8 cellular contexts compared by ENCODE assay signal in genomic region chr5:91380491-91381133, GRCh38. TPM values are rescaled to one million over a fixed set of nuclear protein-coding genes. Genes with fewer than 3 reads are reported as not detected.
A peak's percentile ranks its signal among the peaks of the same experiment; 100 is the strongest.
DNase-seq lines count a peak whose midpoint lies in the region; ATAC-seq, FAIRE-seq and TF ChIP-seq lines count a peak whose summit lies in the region.

No MANE protein-coding gene starts in this region.

- ATAC-seq in GM21367 (IDR thresholded peaks at IDR 0.05; ENCODE audit: unreplicated experiment) = peak; percentile 45
- ATAC-seq in activated CD8-positive, alpha-beta memory T cell treated with anti-CD3 and anti-CD28 coated beads, Interleukin-2, amount 10 ng/mL, durations not matched to agents 7 days and 5 days = peak; percentile 62

- H2BK20ac ChIP-seq in H1 (ENCODE audit: low read length) = no peak overlapping the region

- H2AK5ac ChIP-seq in H1 (ENCODE audit: low read depth, low read length) = peak overlapping the region; percentile 98; the same call in 1 of the 2 replicates

- H3K4me1 ChIP-seq in H1 (replicated peaks in 1 of 4; ENCODE audit: control insufficient read depth in 3 of 4, insufficient read depth in 4 of 4, low read length in 3 of 4) = no peaks in the 10 kb centered on the region; a peak in 2 of 7 replicates

- CTCF ChIA-PET in activated CD8-positive, alpha-beta memory T cell treated with anti-CD3 and anti-CD28 coated beads, Interleukin-2, amount 10 ng/mL, durations not matched to agents 7 days and 5 days (lab: Charles Lee) = interaction anchor here (0.7 to 1.8 kb wide), 10 partner anchors 39 to 211 kb away, joined by 3 to 5 read pairs (median 3); no protein-coding TSS in a partner anchor
- CTCF ChIA-PET in H1 (lab: Charles Lee; ENCODE audit: partially characterized antibody) = interaction anchor here (0.6 to 1.8 kb wide), 7 partner anchors 15 to 161 kb away, joined by 3 to 5 read pairs (median 4); no protein-coding TSS in a partner anchor

- H3K9me3 Mint-ChIP-seq in activated CD8-positive, alpha-beta memory T cell treated with anti-CD3 and anti-CD28 coated beads, Interleukin-2, amount 10 ng/mL, durations not matched to agents 7 days and 5 days (ENCODE audit: low read depth) = no peaks in the 10 kb centered on the region

- H3K4ac ChIP-seq in H1 (replicated peaks; ENCODE audit: insufficient read length, low read depth, low read length) = peak overlapping the region; percentile 19

- peaks cover 0 to 15% of the 10 kb centered on the region in 2 experiments; a peak in 2 of 4 replicates for H3K79me2 ChIP-seq in H1 (ENCODE audit: control insufficient read depth in 1 of 2, insufficient read depth in 2 of 2, low read length in 2 of 2)

- H3K27ac ChIP-seq in H1 (ENCODE audit: low read depth, low read length) = peak overlapping the region; percentile 99

- peak overlapping the region; percentile 100 for H3K27ac Mint-ChIP-seq in activated CD8-positive, alpha-beta memory T cell treated with anti-CD3 and anti-CD28 coated beads, Interleukin-2, amount 10 ng/mL, durations not matched to agents 7 days and 5 days

- H3K36me3 ChIP-seq in H1 (ENCODE audit: control insufficient read depth in 2 of 4, insufficient read depth in 4 of 4, low read length in 3 of 4) = peaks cover 0 to 11% (median 0%) of the 10 kb centered on the region in 4 experiments; a peak in 1 of 8 replicates

- no peak overlapping the region for H2BK120ac ChIP-seq in H1 (replicated peaks; ENCODE audit: low read depth, low read length)

- 0 out of 3 replicates have a peak, but pooled peaks of 1 of the 2 experiments have one; percentile 27 for TF ChIP-seq EP300 in H1 (IDR thresholded peaks at IDR 0.05; ENCODE audit: borderline replicate concordance in 1 of 2, low read depth in 2 of 2, low read length in 2 of 2)

- H3K56ac ChIP-seq in H1 (replicated peaks; ENCODE audit: insufficient read length, low read depth, low read length) = peak overlapping the region; percentile 81

- peak; percentile 86 to 98 for TF ChIP-seq POLR2A in H1 (IDR thresholded peaks at IDR 0.05; ENCODE audit: control extremely low read depth in 1 of 2, low read depth in 2 of 2, low read length in 2 of 2)

- peak overlapping the region; percentile 100; the same call in 1 of the 2 replicates for H4K8ac ChIP-seq in H1 (ENCODE audit: extremely low read depth, insufficient read depth, low read length)

- H3K27me3 Mint-ChIP-seq in activated CD8-positive, alpha-beta memory T cell treated with anti-CD3 and anti-CD28 coated beads, Interleukin-2, amount 10 ng/mL, durations not matched to agents 7 days and 5 days = no peaks in the 10 kb centered on the region

- no peaks in the 10 kb centered on the region for H3K79me1 ChIP-seq in H1 (ENCODE audit: low read depth, low read length)

- peaks cover 16% of the 10 kb centered on the region for H3K23me2 ChIP-seq in H1 (ENCODE audit: low read depth, low read length)

- no peak overlapping the region for H4K91ac ChIP-seq in H1 (replicated peaks; ENCODE audit: insufficient read length, low read length)

- H3K23ac ChIP-seq in H1 (ENCODE audit: insufficient read length) = no peak overlapping the region

- H3K18ac ChIP-seq in H1 (ENCODE audit: extremely low read depth, low read length) = peak overlapping the region; percentile 81; the same call in 1 of the 2 replicates

- no peak overlapping the region for H2BK15ac ChIP-seq in H1 (ENCODE audit: low read length)

- peak overlapping the region; percentile 85 to 94 (median 90) for H3K4me3 ChIP-seq in H1 (ENCODE audit: extremely low read depth in 1 of 4, insufficient read depth in 2 of 4, low read depth in 3 of 4, low read length in 4 of 4)

- peak overlapping the region; percentile 63 for H4K5ac ChIP-seq in H1 (ENCODE audit: insufficient read length, low read depth, low read length)

- H3K9me3 ChIP-seq in H1 (ENCODE audit: insufficient read depth in 2 of 2, low read depth in 1 of 2, low read length in 1 of 2) = no peaks in the 10 kb centered on the region

- peak overlapping the region; percentile 88 for H3K4me3 Mint-ChIP-seq in activated CD8-positive, alpha-beta memory T cell treated with anti-CD3 and anti-CD28 coated beads, Interleukin-2, amount 10 ng/mL, durations not matched to agents 7 days and 5 days

- H3K9ac ChIP-seq in H1 (replicated peaks in 1 of 4; ENCODE audit: extremely low read depth in 1 of 4, low read depth in 3 of 4, low read length in 3 of 4) = peak overlapping the region; percentile 100

- H3K27me3 ChIP-seq in H1 (replicated peaks in 1 of 4; ENCODE audit: control insufficient read depth in 3 of 4, extremely low read depth in 1 of 4, insufficient read depth in 3 of 4, low read length in 3 of 4) = no peaks in the 10 kb centered on the region

- H2AFZ ChIP-seq in H1 (ENCODE audit: low read length) = no peak overlapping the region

- peak overlapping the region; percentile 79 to 94 for H3K4me2 ChIP-seq in H1 (ENCODE audit: insufficient read depth in 1 of 2, low read depth in 2 of 2, low read length in 2 of 2)

- no peak overlapping the region for H3K14ac ChIP-seq in H1 (ENCODE audit: insufficient read length)

- peaks cover 34% of the 10 kb centered on the region for H3K36me3 Mint-ChIP-seq in activated CD8-positive, alpha-beta memory T cell treated with anti-CD3 and anti-CD28 coated beads, Interleukin-2, amount 10 ng/mL, durations not matched to agents 7 days and 5 days

- no peak for TF ChIP-seq CTCF in H1 (IDR thresholded peaks at IDR 0.05; ENCODE audit: control extremely low read depth in 1 of 3, insufficient read depth in 1 of 3, low read depth in 1 of 3, low read length in 3 of 3)

- H2BK5ac ChIP-seq in H1 (ENCODE audit: low read depth, low read length) = peak overlapping the region; percentile 98

- no peaks in the 10 kb centered on the region for H4K20me1 ChIP-seq in H1 (replicated peaks in 1 of 2; ENCODE audit: control insufficient read depth in 1 of 2, insufficient read depth in 2 of 2, low read length in 2 of 2)

- peaks cover 33% of the 10 kb centered on the region for H3K4me1 Mint-ChIP-seq in activated CD8-positive, alpha-beta memory T cell treated with anti-CD3 and anti-CD28 coated beads, Interleukin-2, amount 10 ng/mL, durations not matched to agents 7 days and 5 days

- peak overlapping the region; percentile 97; the same call in 1 of the 2 replicates for H2BK12ac ChIP-seq in H1 (ENCODE audit: low read depth, low read length)

- DNase-seq in COLO668 (lab: John Stamatoyannopoulos, UW; ENCODE audit: unreplicated experiment) = peak; percentile 96
- peak; percentile 99 for DNase-seq in HT-29 (ENCODE audit: low spot score)
- DNase-seq in NK-92 treated with Interleukin-12 subunit alpha and Interleukin-12 subunit beta, amount 100 ng/mL, for 24 hours (lab: John Stamatoyannopoulos, UW) = peak; percentile 98
- DNase-seq in activated CD8-positive, alpha-beta memory T cell treated with anti-CD3 and anti-CD28 coated beads, Interleukin-2, amount 10 ng/mL, durations not matched to agents 7 days and 5 days = peak; percentile 99
- DNase-seq in H1 (ENCODE audit: low read depth in 1 of 2, low spot score in 2 of 2) = peak; percentile 79 to 97
- peak; percentile 99 for DNase-seq in mesenteric fat pad (ENCODE audit: low spot score)
- peak; percentile 96 for DNase-seq in stimulated activated CD8-positive, alpha-beta memory T cell treated with anti-CD3 and anti-CD28 coated beads, Interleukin-12 subunit alpha, Interleukin-12 subunit beta, amount 100 ng/mL, for 4 hours (ENCODE audit: low read depth)

- no peak for FAIRE-seq in H1 (lab: Jason Lieb, UNC)

- POLR2A ChIA-PET in H1 (lab: Charles Lee; ENCODE audit: partially characterized antibody) = interaction anchor here (0.6 to 2.1 kb wide), 49 partner anchors 8 to 1678 kb away, joined by 3 to 20 read pairs (median 4); no protein-coding TSS in a partner anchor

- TF ChIP-seq RAD21 in H1 (IDR thresholded peaks at IDR 0.05 in 1 of 2, conservative IDR thresholded peaks at IDR 0.05 in 1 of 2; ENCODE audit: low read depth in 2 of 2, low read length in 2 of 2) = peak in 1 of 2 experiments; percentile 13; a peak in 1 of 4 replicates

- WGBS in H1 (ENCODE audit: extremely low coverage in 1 of 2, insufficient coverage in 1 of 2, insufficient read length in 1 of 2, insufficient replicate concordance in 2 of 2, low coverage in 1 of 2, low lambda C conversion rate in 2 of 2, missing lambda C conversion rate in 1 of 2), 2 experiments = 2% methylated on average over 28 of the region's 39 CpGs; no CpG with 5 or more reads in 1 of the 2 experiments

TF ChIP-seq in H1, 55 proteins besides CTCF, POLR2A, EP300 and RAD21 (continues in another document):
- no peak; the same call in 1 of the 2 replicates for TF ChIP-seq ATF2 (IDR thresholded peaks at IDR 0.05; ENCODE audit: low read length)
- no peak for TF ChIP-seq SUZ12 (IDR thresholded peaks at IDR 0.05; ENCODE audit: low read length)
- TF ChIP-seq SIX5 (IDR thresholded peaks at IDR 0.05; ENCODE audit: low read depth, low read length) = no peak
- TF ChIP-seq ZNF274 (IDR thresholded peaks at IDR 0.05; ENCODE audit: borderline replicate concordance, extremely low read depth, low read length) = no peak

RNA-seq across cellular contexts. Expression of gene ARRDC3, which starts 2.5 kb away (rescaled TPM):
- 32.0 and 33.2 TPM in 2 replicates for total RNA-seq in HT-29 (2014; rRNA removed; shearing (Covaris generic))
- 10 to 100 TPM; 13.5 to 42.8 TPM for total RNA-seq in activated CD8-positive, alpha-beta memory T cell treated with anti-CD3 and anti-CD28 coated beads, Interleukin-2, amount 10 ng/mL, durations not matched to agents 7 days and 5 days
- total RNA-seq in H1 (2021; fragmentation: NEBNext Ultra II Directional; extraction: Animal tissue kit (Norgen Biotek cat#: 25700)) = 5.4 and 5.7 TPM in 2 replicates
- polyA plus RNA-seq in H1 (2011; rRNA removed) = 1.1 and 2.9 TPM in 2 replicates
- 2.7 TPM for polyA plus RNA-seq in H1 (2011; cell fraction: cytosol; rRNA removed)
- 1.6 TPM for polyA plus RNA-seq in H1 (2011; cell fraction: nucleus; rRNA removed)
- polyA plus RNA-seq in H1 (2012, experiment 1 of 2) = 3.4 to 7.6 TPM (median 3.7 TPM) in 4 replicates
- 0.16 TPM for polyA plus RNA-seq in H1 (2012, experiment 2 of 2)
- 2.4 TPM for polyA plus RNA-seq in H1 (2013, experiment 1 of 2)
- 2.2 TPM for polyA plus RNA-seq in H1 (2013, experiment 2 of 2)
- polyA minus RNA-seq in H1 (2011; rRNA and poly(A)+ RNA removed) = 12.9 and 17.0 TPM in 2 replicates
- polyA minus RNA-seq in H1 (2011; cell fraction: cytosol; rRNA and poly(A)+ RNA removed) = 12.3 TPM
- 29.4 TPM for polyA minus RNA-seq in H1 (2011; cell fraction: nucleus; rRNA and poly(A)+ RNA removed)
- total RNA-seq in mesenteric fat pad = 59.9 TPM

Comparison
In these comparisons a context has a peak if more than half of its experiments do, and no peak if none do; other contexts are left out.
1. Peak in every context shown above with its lines: DNase-seq, ATAC-seq, H3K4me3 ChIP-seq and H3K27ac ChIP-seq.